In genomic region chr22:49917997-49918910, GRCh38 we compare ENCODE assay signal across 8 cellular contexts. TPM values are rescaled to one million over a fixed set of nuclear protein-coding genes. Genes with fewer than 3 reads are reported as not detected.
DNase-seq lines count a peak whose midpoint lies in the region; ATAC-seq and TF ChIP-seq lines count a peak whose summit lies in the region.

Gene ALG12, minus strand, starts transcription at chr22:49918438. Its CDS starts 4,673 bp downstream, at chr22:49913765.
Gene CRELD2, plus strand, starts transcription at chr22:49918634. Its CDS starts 136 bp downstream, at chr22:49918770.

- peak within 1 kb of the TSS; percentile 69 for H2BK120ac ChIP-seq in IMR-90 (ENCODE audit: low read depth, low read length)

- peak; percentile 87 for DNase-seq in DMS114 treated with DMSO at 0.1 percent for 48 hours (lab: John Stamatoyannopoulos, UW; ENCODE audit: unreplicated experiment)
- DNase-seq in IMR-90 = peak; percentile 96
- peak; percentile 44 for DNase-seq in OCI-M2 (lab: John Stamatoyannopoulos, UW; ENCODE audit: unreplicated experiment)
- peak; percentile 97 for DNase-seq in activated T-cell treated with anti-CD3 and anti-CD28 coated beads for 4 hours
- DNase-seq in epithelial cell of esophagus (ENCODE audit: low read depth) = peak; percentile 98
- peak; percentile 97 to 98 (median 97) for DNase-seq in mucosa of descending colon
- peak; percentile 91 to 96 for DNase-seq in stimulated activated CD8-positive, alpha-beta memory T cell treated with anti-CD3 and anti-CD28 coated beads, Interleukin-4, amount 100 ng/mL, for 1 hour (ENCODE audit: low read depth in 2 of 2, low spot score in 1 of 2)

- H3K18ac ChIP-seq in IMR-90 (ENCODE audit: low read depth, low read length) = peak within 1 kb of the TSS; percentile 13

- in situ Hi-C loops in IMR-90 (cut with MboI; ENCODE audit: low sequenced_read_pairs) = loop anchor here (10.0 to 25.0 kb wide), 2 partner anchors 53 to 106 kb away; no protein-coding TSS in a partner anchor

- H3K9me3 ChIP-seq in IMR-90 (ENCODE audit: control insufficient read depth, insufficient read depth, low read length) (no peaks in the 10 kb centered on the region), mucosa of descending colon (no peaks in the 10 kb centered on the region)

- H3K56ac ChIP-seq in IMR-90 (ENCODE audit: extremely low read depth, insufficient read depth, low read length) = peak within 1 kb of the TSS; percentile 66

- peaks cover 4% of the 10 kb centered on the region; the same call in 1 of the 2 replicates for H3K9me1 ChIP-seq in IMR-90 (ENCODE audit: insufficient read depth, low read length)

- peak within 1 kb of the TSS; percentile 91 for H3K4me2 ChIP-seq in IMR-90 (ENCODE audit: low read depth, low read length)

- peak within 1 kb of the TSS; percentile 71 for H3K9ac ChIP-seq in IMR-90 (ENCODE audit: low read depth, low read length)

- peak within 1 kb of the TSS; percentile 63 for H3K23ac ChIP-seq in IMR-90 (ENCODE audit: low read depth, low read length)

- H4K8ac ChIP-seq in IMR-90 (ENCODE audit: low read depth in 2 of 2, low read length in 2 of 2) = peak within 1 kb of the TSS; percentile 46 to 80; a peak in 3 of 4 replicates

- H2AK5ac ChIP-seq in IMR-90 (ENCODE audit: low read depth, low read length) = peak within 1 kb of the TSS; percentile 51; the same call in 1 of the 2 replicates

- peak within 1 kb of the TSS; percentile 85 for H3K4ac ChIP-seq in IMR-90 (ENCODE audit: low read depth, low read length)

- POLR2A ChIA-PET in IMR-90 (lab: Charles Lee; ENCODE audit: unreplicated experiment) = interaction anchor here (1.0 kb wide), 1 partner anchor 10 kb away, joined by 3 read pairs; no protein-coding TSS in a partner anchor

- H3K4me1 ChIP-seq in IMR-90 (ENCODE audit: control insufficient read depth, insufficient read depth, low read length) = peaks cover 14% of the 10 kb centered on the region
- peaks cover 23% of the 10 kb centered on the region for H3K4me1 ChIP-seq in mucosa of descending colon (ENCODE audit: low read depth)

- CTCF ChIA-PET in IMR-90 (lab: Yijun Ruan, JAX) = no interaction called here

- ATAC-seq in GM21528 (IDR thresholded peaks at IDR 0.05; ENCODE audit: low FRiP score, unreplicated experiment) = peak; percentile 75
- peak; percentile 99 for ATAC-seq in IMR-90 (ENCODE audit: low read depth)
- ATAC-seq in mucosa of descending colon = peak; percentile 97

- no TSS peak for BruUV-seq in IMR-90 (replicated peaks; lab: Mats Ljungman, UMichigan)

- H3K4me3 ChIP-seq in IMR-90 (ENCODE audit: insufficient read depth, low read depth, low read length) (peak within 1 kb of the TSS; percentile 80), epithelial cell of esophagus (ENCODE audit: low read length) (peak within 1 kb of the TSS; percentile 72), mucosa of descending colon (peak within 1 kb of the TSS; percentile 67)

- H2BK20ac ChIP-seq in IMR-90 (ENCODE audit: low read depth, low read length) = no peak within 1 kb of the TSS

- H3K36me3 ChIP-seq in IMR-90 (ENCODE audit: control insufficient read depth, insufficient read depth, low read length) = peaks cover 13% of the 10 kb centered on the region
- H3K36me3 ChIP-seq in mucosa of descending colon (ENCODE audit: low read depth) = no peaks in the 10 kb centered on the region

- peak within 1 kb of the TSS; percentile 88 for H3K14ac ChIP-seq in IMR-90 (replicated peaks; ENCODE audit: low read depth, low read length)

- TF ChIP-seq POLR2A in IMR-90 (IDR thresholded peaks at IDR 0.05; ENCODE audit: low read depth, low read length) = peak; percentile 93

- no peaks in the 10 kb centered on the region for H3K27me3 ChIP-seq in IMR-90 (ENCODE audit: control insufficient read depth, insufficient read depth, low read length)

- TF ChIP-seq CTCF in IMR-90 (conservative IDR thresholded peaks at IDR 0.05; ENCODE audit: low read depth, low read length) (peak; percentile 17; the same call in 1 of the 2 replicates), epithelial cell of esophagus (IDR thresholded peaks at IDR 0.05; ENCODE audit: insufficient read depth, low read depth, low read length, missing control alignments) (no peak), mucosa of descending colon (IDR thresholded peaks at IDR 0.05) (no peak)

- no peak for TF ChIP-seq RAD21 in IMR-90 (IDR thresholded peaks at IDR 0.05; ENCODE audit: low read length)

- no peak within 1 kb of the TSS for H2BK15ac ChIP-seq in IMR-90 (ENCODE audit: low read depth, low read length)

- H4K5ac ChIP-seq in IMR-90 (ENCODE audit: low read depth, low read length) = peak within 1 kb of the TSS; percentile 29

- no peaks in the 10 kb centered on the region; the same call in 1 of the 2 replicates for H4K20me1 ChIP-seq in IMR-90 (ENCODE audit: insufficient read depth, low read length)

- 1% methylated on average over 71 of the region's 103 CpGs; no CpG with 5 or more reads in 1 of the 2 experiments for WGBS in IMR-90 (ENCODE audit: extremely low coverage in 2 of 2, insufficient read length in 1 of 2), 2 experiments

- peak within 1 kb of the TSS; percentile 69 for H4K91ac ChIP-seq in IMR-90 (ENCODE audit: insufficient read depth, low read depth, low read length)

- peak within 1 kb of the TSS; percentile 79 for H2BK5ac ChIP-seq in IMR-90 (ENCODE audit: low read depth, low read length, poor library complexity, severe bottlenecking)

- dilution Hi-C loops in IMR-90 (cut with HindIII; ENCODE audit: low sequenced_read_pairs, unreplicated experiment) = no loop called here

- intact Hi-C loops in IMR-90 (cut with micrococcal nuclease) = loop anchor here (1.0 to 2.0 kb wide), 3 partner anchors 44 to 151 kb away; no protein-coding TSS in a partner anchor
- intact Hi-C loops in mucosa of descending colon (cut with DNase I, micrococcal nuclease) = no loop called here

- peak within 1 kb of the TSS; percentile 98 for H2AK9ac ChIP-seq in IMR-90 (replicated peaks; ENCODE audit: low read depth, low read length, poor library complexity)

- peak within 1 kb of the TSS; percentile 74 for H3K27ac ChIP-seq in IMR-90 (ENCODE audit: insufficient read depth, low read length)

- H2AFZ ChIP-seq in IMR-90 (replicated peaks; ENCODE audit: low read length, poor library complexity) = peak within 1 kb of the TSS; percentile 97

- H3K79me1 ChIP-seq in IMR-90 (ENCODE audit: low read depth in 1 of 2, low read length in 2 of 2) = peaks cover 31 to 43% of the 10 kb centered on the region in 2 experiments

TF ChIP-seq in IMR-90, 13 proteins besides CTCF, POLR2A, EP300 and RAD21:
- TF ChIP-seq MAZ (IDR thresholded peaks at IDR 0.05; ENCODE audit: borderline replicate concordance, low read depth, low read length) = peak; percentile 91; the same call in 1 of the 2 replicates
- TF ChIP-seq MXI1 (IDR thresholded peaks at IDR 0.05; ENCODE audit: borderline replicate concordance, low read depth, low read length) = peak; percentile 29
- TF ChIP-seq USF2 (IDR thresholded peaks at IDR 0.05; ENCODE audit: low read depth, low read length) = no peak; the same call in 1 of the 2 replicates

RNA-seq across cellular contexts. Expression of gene ALG12, which starts in this region (rescaled TPM):
- total RNA-seq in IMR-90 (2012; rRNA removed) = 5.6 and 7.2 TPM in 2 replicates
- 10.9 and 11.2 TPM in 2 replicates for polyA plus RNA-seq in IMR-90 (2012; rRNA removed)
- 18.8 and 22.7 TPM in 2 replicates for polyA plus RNA-seq in IMR-90 (2012; cell fraction: cytosol; rRNA removed)
- polyA plus RNA-seq in IMR-90 (2012; cell fraction: nucleus; rRNA removed; ENCODE audit: low replicate concordance) = 13.5 and 24.8 TPM in 2 replicates
- total RNA-seq in mucosa of descending colon = 10 to 100 TPM; 21.7 to 28.7 (median 25.5) TPM

RNA-seq across cellular contexts. Expression of gene CRELD2, which starts in this region (rescaled TPM):
- total RNA-seq in IMR-90 (2012; rRNA removed) = 36.1 and 36.2 TPM in 2 replicates
- polyA plus RNA-seq in IMR-90 (2012; rRNA removed) = 70.7 and 82.0 TPM in 2 replicates
- polyA plus RNA-seq in IMR-90 (2012; cell fraction: cytosol; rRNA removed) = 110 and 153 TPM in 2 replicates
- 79.2 and 119 TPM in 2 replicates for polyA plus RNA-seq in IMR-90 (2012; cell fraction: nucleus; rRNA removed; ENCODE audit: low replicate concordance)
- total RNA-seq in mucosa of descending colon = 10 to 100 TPM; 27.6 to 57.6 (median 32.2) TPM

Comparison
In these comparisons a context has a peak if more than half of its experiments do, and no peak if none do; other contexts are left out.
1. Peak in every context shown above with its lines: DNase-seq, ATAC-seq, H3K4me3 ChIP-seq and H3K27ac ChIP-seq.
2. DNase-seq: peak in every context shown above with its lines; median percentile 98 in epithelial cell of esophagus; 97 in activated T-cell treated with anti-CD3 and anti-CD28 coated beads for 4 hours; 97 in mucosa of descending colon; 96 in IMR-90; 94 in stimulated activated CD8-positive, alpha-beta memory T cell treated with anti-CD3 and anti-CD28 coated beads, Interleukin-4, amount 100 ng/mL, for 1 hour; 87 in DMS114 treated with DMSO at 0.1 percent for 48 hours; 44 in OCI-M2.